In the genomic region with DNA sequence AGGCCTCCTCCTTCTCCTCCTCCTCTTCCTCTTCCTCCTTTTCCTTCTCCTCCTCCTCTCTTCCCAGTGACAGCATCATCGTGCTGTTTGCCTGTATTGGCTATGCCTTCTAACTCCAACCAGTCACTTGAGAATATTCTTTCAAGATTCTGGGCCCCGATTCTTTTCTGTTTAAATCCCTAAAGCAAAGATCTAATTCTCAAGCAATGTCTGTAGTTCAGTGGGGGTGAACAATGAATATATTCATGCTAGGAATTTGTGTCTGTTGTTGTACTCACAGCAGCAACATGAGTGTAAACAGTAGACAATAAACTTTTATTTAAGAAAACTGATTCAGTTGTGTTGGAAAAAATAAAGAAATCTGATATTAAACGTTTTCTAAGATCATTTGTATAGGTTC, we compare ENCODE assay signal across 21 cellular contexts. TPM values are rescaled to one million over a fixed set of nuclear protein-coding genes. Genes with fewer than 3 reads are reported as not detected.
A peak's percentile ranks its signal among the peaks of the same experiment; 100 is the strongest.
DNase-seq lines count a peak whose midpoint lies in the region; ATAC-seq, FAIRE-seq and TF ChIP-seq lines count a peak whose summit lies in the region.
"Had no signal": no experiment of that assay in that cellular context is flagged by ENCODE, and none has a peak within 500 bp of the region (broad histone marks: within the 10 kb centered on the region; RNA-seq: fewer than 3 reads in every experiment).

No MANE protein-coding gene starts in this region.

- no peaks in the 10 kb centered on the region for H3K27me3 ChIP-seq in K562 (ENCODE audit: control insufficient read depth in 2 of 2, insufficient read depth in 2 of 2, low read length in 2 of 2)
- no peaks in the 10 kb centered on the region for H3K27me3 ChIP-seq in H9 (ENCODE audit: insufficient read depth, low read length)
- H3K27me3 ChIP-seq in A673 (replicated peaks; ENCODE audit: insufficient read depth, low read depth, low read length, poor library complexity) = no peaks in the 10 kb centered on the region
- H3K27me3 ChIP-seq in vagina = no peaks in the 10 kb centered on the region
- H3K27me3 ChIP-seq: heart left ventricle had no signal

- H3K9me3 ChIP-seq in K562 (replicated peaks; ENCODE audit: control insufficient read depth, insufficient read depth, low read depth, low read length) (no peaks in the 10 kb centered on the region), H9 (ENCODE audit: control insufficient read depth, low read depth, low read length) (no peaks in the 10 kb centered on the region), A673 (ENCODE audit: low read depth, low read length, poor library complexity, severe bottlenecking) (no peaks in the 10 kb centered on the region), vagina (no peaks in the 10 kb centered on the region)
- H3K9me3 ChIP-seq: heart left ventricle, thoracic aorta had no signal

- no peak overlapping the region for H3K56ac ChIP-seq in H9 (ENCODE audit: insufficient read length, low read depth, low read length)

- no peaks in the 10 kb centered on the region for H3K27me3 Mint-ChIP-seq in stimulated activated naive CD8-positive, alpha-beta T cell treated with anti-CD3 and anti-CD28 coated beads, Interleukin-15, Interleukin-2, amounts not matched to agents 100 ng/mL and 50 ng/mL, for 24 hours
- H3K27me3 Mint-ChIP-seq in stimulated activated naive CD8-positive, alpha-beta T cell treated with anti-CD3 and anti-CD28 coated beads, Interleukin-15, amount 100 ng/mL, for 72 hours = no peaks in the 10 kb centered on the region
- H3K27me3 Mint-ChIP-seq in naive thymus-derived CD8-positive, alpha-beta T cell = no peaks in the 10 kb centered on the region
- no peaks in the 10 kb centered on the region for H3K27me3 Mint-ChIP-seq in type B pancreatic cell
- no peaks in the 10 kb centered on the region for H3K27me3 Mint-ChIP-seq in H9 (ENCODE audit: low read depth)
- H3K27me3 Mint-ChIP-seq: CD4-positive, alpha-beta memory T cell had no signal

- H3K4me1 ChIP-seq in K562 (replicated peaks in 1 of 2; ENCODE audit: control insufficient read depth in 2 of 2, insufficient read depth in 2 of 2, low read length in 2 of 2) (no peaks in the 10 kb centered on the region; a peak in 1 of 5 replicates), H9 (ENCODE audit: insufficient read depth, low read length) (no peaks in the 10 kb centered on the region), A673 (ENCODE audit: insufficient read depth, low read length, poor library complexity, severe bottlenecking) (no peaks in the 10 kb centered on the region), vagina (no peaks in the 10 kb centered on the region)

- 49% methylated on average over 3 of the region's 3 CpGs for WGBS in K562 (ENCODE audit: insufficient coverage, low coverage, missing lambda C conversion rate)
- WGBS in H9 (ENCODE audit: extremely low coverage, insufficient read length, low lambda C conversion rate) = no CpG with 5 or more reads among the region's 3 CpGs

- H2BK15ac ChIP-seq in H9 (ENCODE audit: low read depth, low read length) = no peak overlapping the region

- no peak overlapping the region for H2BK120ac ChIP-seq in H9 (ENCODE audit: low read depth, low read length, poor library complexity, severe bottlenecking)

- no peak overlapping the region for H3K4me3 Mint-ChIP-seq in stimulated activated naive CD8-positive, alpha-beta T cell treated with anti-CD3 and anti-CD28 coated beads, Interleukin-15, Interleukin-2, amounts not matched to agents 100 ng/mL and 50 ng/mL, for 24 hours
- no peak overlapping the region for H3K4me3 Mint-ChIP-seq in stimulated activated naive CD8-positive, alpha-beta T cell treated with anti-CD3 and anti-CD28 coated beads, Interleukin-15, amount 100 ng/mL, for 72 hours
- H3K4me3 Mint-ChIP-seq in naive thymus-derived CD8-positive, alpha-beta T cell = no peak overlapping the region
- H3K4me3 Mint-ChIP-seq in type B pancreatic cell (no peak overlapping the region), H9 (no peak overlapping the region)
- H3K4me3 Mint-ChIP-seq: CD4-positive, alpha-beta memory T cell; dendritic cell treated with granulocyte-macrophage colony-stimulating factor and Interleukin-4, amounts not matched to agents 40 ng/mL and 50 ng/mL, for 4 days had no signal

- no peak overlapping the region for H2AFZ ChIP-seq in K562 (ENCODE audit: low read depth, low read length)
- no peak overlapping the region for H2AFZ ChIP-seq in H9 (ENCODE audit: low read length)

- H3K23ac ChIP-seq in H9 (ENCODE audit: insufficient read length, low read depth, low read length) = no peak overlapping the region

- no peak overlapping the region for H3K27ac ChIP-seq in K562 (ENCODE audit: extremely low read depth, low read depth, low read length)
- no peak overlapping the region for H3K27ac ChIP-seq in H9 (ENCODE audit: insufficient read length, low read depth, low read length)
- no peak overlapping the region for H3K27ac ChIP-seq in A673 (ENCODE audit: low read depth, low read length, poor library complexity, severe bottlenecking)
- H3K27ac ChIP-seq in vagina = no peak overlapping the region
- H3K27ac ChIP-seq: heart left ventricle, KMS-11, SK-N-MC, thoracic aorta had no signal

- TF ChIP-seq CTCF in K562 (IDR thresholded peaks at IDR 0.05 in 2 of 3, conservative IDR thresholded peaks at IDR 0.05 in 1 of 3; ENCODE audit: insufficient read depth in 2 of 3, low read depth in 1 of 3, low read length in 3 of 3) = no peak
- no peak for TF ChIP-seq CTCF in type B pancreatic cell (conservative IDR thresholded peaks at IDR 0.05)
- TF ChIP-seq CTCF in H9 (conservative IDR thresholded peaks at IDR 0.05) = no peak
- no peak for TF ChIP-seq CTCF in A673 (conservative IDR thresholded peaks at IDR 0.05; ENCODE audit: low read depth, low read length)
- TF ChIP-seq CTCF in vagina (IDR thresholded peaks at IDR 0.05) = no peak

- no peaks in the 10 kb centered on the region for H3K9me1 ChIP-seq in K562 (ENCODE audit: control insufficient read depth, insufficient read depth, low read length)

- H3K9me3 Mint-ChIP-seq in stimulated activated naive CD8-positive, alpha-beta T cell treated with anti-CD3 and anti-CD28 coated beads, Interleukin-15, Interleukin-2, amounts not matched to agents 100 ng/mL and 50 ng/mL, for 24 hours = no peaks in the 10 kb centered on the region
- H3K9me3 Mint-ChIP-seq in stimulated activated naive CD8-positive, alpha-beta T cell treated with anti-CD3 and anti-CD28 coated beads, Interleukin-15, amount 100 ng/mL, for 72 hours = no peaks in the 10 kb centered on the region
- H3K9me3 Mint-ChIP-seq in naive thymus-derived CD8-positive, alpha-beta T cell = no peaks in the 10 kb centered on the region
- no peaks in the 10 kb centered on the region for H3K9me3 Mint-ChIP-seq in type B pancreatic cell
- no peaks in the 10 kb centered on the region for H3K9me3 Mint-ChIP-seq in H9
- H3K9me3 Mint-ChIP-seq: CD4-positive, alpha-beta memory T cell; dendritic cell treated with granulocyte-macrophage colony-stimulating factor and Interleukin-4, amounts not matched to agents 40 ng/mL and 50 ng/mL, for 4 days had no signal

- H3K14ac ChIP-seq in H9 (ENCODE audit: insufficient read depth, low read length) = no peak overlapping the region

- no peak overlapping the region for H3K18ac ChIP-seq in H9 (ENCODE audit: insufficient read length, low read depth, low read length)

- H3K36me3 Mint-ChIP-seq in stimulated activated naive CD8-positive, alpha-beta T cell treated with anti-CD3 and anti-CD28 coated beads, Interleukin-15, Interleukin-2, amounts not matched to agents 100 ng/mL and 50 ng/mL, for 24 hours (ENCODE audit: low read depth) = peaks cover 57% of the 10 kb centered on the region
- peaks cover 0 to 88% (median 15%) of the 10 kb centered on the region in 3 donors for H3K36me3 Mint-ChIP-seq in naive thymus-derived CD8-positive, alpha-beta T cell
- peaks cover 23% of the 10 kb centered on the region for H3K36me3 Mint-ChIP-seq in type B pancreatic cell
- H3K36me3 Mint-ChIP-seq in H9 (ENCODE audit: insufficient read depth in 1 of 3, low read depth in 3 of 3) = peaks cover 8 to 81% (median 51%) of the 10 kb centered on the region in 3 experiments; a peak in 6 of 7 replicates

- H3K79me1 ChIP-seq in H9 (ENCODE audit: insufficient read depth, low read depth, low read length, poor library complexity, severe bottlenecking) = no peaks in the 10 kb centered on the region

- DNase-seq in stimulated activated naive CD8-positive, alpha-beta T cell treated with anti-CD3 and anti-CD28 coated beads, Interleukin-15, amount 100 ng/mL, for 72 hours = no peak
- DNase-seq in K562 (ENCODE audit: extremely low read depth in 1 of 4, low spot score in 3 of 4) (no peak), type B pancreatic cell (ENCODE audit: extremely low spot score, unreplicated experiment) (no peak), H9 (no peak), A673 (ENCODE audit: low spot score) (no peak), vagina (ENCODE audit: extremely low spot score in 2 of 2) (no peak)
- no peak for DNase-seq in naive thymus-derived CD8-positive, alpha-beta T cell
- DNase-seq: activated CD4-positive, CD25-positive, alpha-beta regulatory T cell; CD4-positive, alpha-beta memory T cell; HCEC 1CT; heart left ventricle; NCI-H1694 treated with DMSO at 0.1 percent for 48 hours; NCI-H2171 treated with DMSO at 0.1 percent for 48 hours; NCI-H524 treated with DMSO at 0.1 percent for 48 hours had no signal

- H3T11ph ChIP-seq in H9 (ENCODE audit: low read length) = no peak overlapping the region

- H2BK5ac ChIP-seq in H9 (ENCODE audit: insufficient read length, low read length) = no peak overlapping the region

- H3K79me2 ChIP-seq in K562 (ENCODE audit: control insufficient read depth, insufficient read depth, low read length) = no peaks in the 10 kb centered on the region
- no peaks in the 10 kb centered on the region for H3K79me2 ChIP-seq in H9 (ENCODE audit: insufficient read depth, low read length)

- no peak overlapping the region for H4K5ac ChIP-seq in H9 (ENCODE audit: insufficient read length, low read depth, low read length)

- intact Hi-C loops in K562 (cut with micrococcal nuclease) = no loop called here
- intact Hi-C loops in A673 (cut with micrococcal nuclease; ENCODE audit: unreplicated experiment) = no loop called here
- intact Hi-C loops in vagina (cut with DNase I) = no loop called here

- POLR2A ChIA-PET in K562 (lab: Yijun Ruan, JAX) (no interaction called here), A673 (lab: Charles Lee; ENCODE audit: low non-redundant PET) (no interaction called here)
- POLR2A ChIA-PET in naive thymus-derived CD8-positive, alpha-beta T cell (lab: Charles Lee) = no interaction called here

- H3K27ac Mint-ChIP-seq in stimulated activated naive CD8-positive, alpha-beta T cell treated with anti-CD3 and anti-CD28 coated beads, Interleukin-15, Interleukin-2, amounts not matched to agents 100 ng/mL and 50 ng/mL, for 24 hours = peak overlapping the region; percentile 59
- no peak overlapping the region for H3K27ac Mint-ChIP-seq in stimulated activated naive CD8-positive, alpha-beta T cell treated with anti-CD3 and anti-CD28 coated beads, Interleukin-15, amount 100 ng/mL, for 72 hours
- peak overlapping the region in 9 of 10 donors; percentile 2 to 75 (median 44) for H3K27ac Mint-ChIP-seq in naive thymus-derived CD8-positive, alpha-beta T cell
- H3K27ac Mint-ChIP-seq in type B pancreatic cell (peak overlapping the region; percentile 5), H9 (peak overlapping the region in 1 of 3 experiments; percentile 64; a peak in 2 of 7 replicates)
- H3K27ac Mint-ChIP-seq: dendritic cell treated with granulocyte-macrophage colony-stimulating factor and Interleukin-4, amounts not matched to agents 40 ng/mL and 50 ng/mL, for 4 days had no signal

- no peak overlapping the region for H3K4me3 ChIP-seq in K562
- no peak overlapping the region for H3K4me3 ChIP-seq in A673 (ENCODE audit: low read depth, low read length, poor library complexity, severe bottlenecking)
- H3K4me3 ChIP-seq in vagina = no peak overlapping the region
- H3K4me3 ChIP-seq: heart left ventricle, SK-N-MC, thoracic aorta had no signal

- no peak for FAIRE-seq in K562 (lab: Jason Lieb, UNC)
- FAIRE-seq: bronchial epithelial cell, G401.6 had no signal

- H4K20me1 ChIP-seq in K562 (replicated peaks; ENCODE audit: control insufficient read depth, insufficient read depth, low read length) (no peaks in the 10 kb centered on the region), H9 (ENCODE audit: control insufficient read depth, insufficient read depth, insufficient read length) (no peaks in the 10 kb centered on the region)

- no peak overlapping the region for H2BK12ac ChIP-seq in H9 (ENCODE audit: insufficient read length, low read depth, low read length)

- no peak overlapping the region for H3K4ac ChIP-seq in H9 (ENCODE audit: low read depth, low read length)

- H4K91ac ChIP-seq in H9 (ENCODE audit: insufficient read length, low read depth, low read length) = no peak overlapping the region

- CTCF ChIA-PET in K562 (lab: Yijun Ruan, JAX; ENCODE audit: low intra/inter-chr PET ratio) = no interaction called here
- CTCF ChIA-PET in A673 (lab: Charles Lee) = no interaction called here

- BruUV-seq in K562 (replicated peaks; lab: Mats Ljungman, UMichigan) (TSS peak; percentile 18), A673 (replicated peaks; lab: Mats Ljungman, UMichigan) (no TSS peak)

- no peak overlapping the region for H2AK5ac ChIP-seq in H9 (ENCODE audit: insufficient read length, low read length)

- no peak for TF ChIP-seq RAD21 in K562 (CRISPR knock-in tag; conservative IDR thresholded peaks at IDR 0.05 in 1 of 2, IDR thresholded peaks at IDR 0.05 in 1 of 2)

- H3K9ac ChIP-seq in K562 (ENCODE audit: insufficient read depth in 1 of 2, low read depth in 2 of 2, low read length in 2 of 2) (no peak overlapping the region), H9 (ENCODE audit: extremely low read depth, insufficient read length, low read length) (no peak overlapping the region)
- H3K9ac ChIP-seq: KMS-11 had no signal

- no peak for TF ChIP-seq EP300 in K562 (IDR thresholded peaks at IDR 0.05; ENCODE audit: low read length)

- no peaks in the 10 kb centered on the region for H3K4me1 Mint-ChIP-seq in stimulated activated naive CD8-positive, alpha-beta T cell treated with anti-CD3 and anti-CD28 coated beads, Interleukin-15, Interleukin-2, amounts not matched to agents 100 ng/mL and 50 ng/mL, for 24 hours (ENCODE audit: low read depth)
- H3K4me1 Mint-ChIP-seq in stimulated activated naive CD8-positive, alpha-beta T cell treated with anti-CD3 and anti-CD28 coated beads, Interleukin-15, amount 100 ng/mL, for 72 hours = no peaks in the 10 kb centered on the region
- H3K4me1 Mint-ChIP-seq in naive thymus-derived CD8-positive, alpha-beta T cell = peaks cover 0 to 2% (median 0%) of the 10 kb centered on the region in 4 donors
- H3K4me1 Mint-ChIP-seq in type B pancreatic cell (ENCODE audit: unreplicated experiment) (no peaks in the 10 kb centered on the region), H9 (peaks cover 0 to 3% of the 10 kb centered on the region in 2 experiments; a peak in 2 of 4 replicates)
- H3K4me1 Mint-ChIP-seq: CD4-positive, alpha-beta memory T cell had no signal

- TF ChIP-seq POLR2A in K562 (conservative IDR thresholded peaks at IDR 0.05) (no peak; the same call in 1 of the 2 replicates), vagina (IDR thresholded peaks at IDR 0.05) (no peak)

- in situ Hi-C loops in K562 (cut with MboI) = no loop called here

- H3K4me2 ChIP-seq in K562 (ENCODE audit: insufficient read depth, low read length) (no peak overlapping the region), H9 (ENCODE audit: insufficient read depth, insufficient read length, low read length) (no peak overlapping the region)
- H3K4me2 ChIP-seq: KMS-11 had no signal

- no peak overlapping the region for H2BK20ac ChIP-seq in H9 (ENCODE audit: low read depth, low read length, poor library complexity, severe bottlenecking)

- H4K8ac ChIP-seq in H9 (replicated peaks; ENCODE audit: insufficient read length, low read depth, low read length) = no peak overlapping the region

- ATAC-seq in stimulated activated naive CD8-positive, alpha-beta T cell treated with anti-CD3 and anti-CD28 coated beads, Interleukin-15, amount 100 ng/mL, for 72 hours = no peak
- ATAC-seq in K562 = no peak
- no peak for ATAC-seq in naive thymus-derived CD8-positive, alpha-beta T cell
- ATAC-seq: heart left ventricle had no signal

- H3K23me2 ChIP-seq in H9 (ENCODE audit: insufficient read length, low read depth, low read length, poor library complexity, severe bottlenecking) = no peaks in the 10 kb centered on the region

- peaks cover 61% of the 10 kb centered on the region for H3K36me3 ChIP-seq in K562 (ENCODE audit: control insufficient read depth, insufficient read depth, low read length)
- peaks cover 61% of the 10 kb centered on the region for H3K36me3 ChIP-seq in A673 (ENCODE audit: insufficient read depth, low read length, poor library complexity, severe bottlenecking)
- peaks cover 0 to 56% of the 10 kb centered on the region in 2 donors for H3K36me3 ChIP-seq in vagina

RNA-seq across cellular contexts. Expression of a gene that starts 30.7 kb away (rescaled TPM):
- total RNA-seq in K562 (2011; cell fraction: chromatin; rRNA removed; ENCODE audit: low replicate concordance) = 38.3 and 69.0 TPM in 2 replicates
- 22.8 and 26.5 TPM in 2 replicates for total RNA-seq in K562 (2011; cell fraction: nucleolus; rRNA removed)
- total RNA-seq in K562 (2011; cell fraction: nucleoplasm; rRNA removed) = 43.3 and 79.2 TPM in 2 replicates
- total RNA-seq in K562 (2014; rRNA removed) = 81.8 and 87.7 TPM in 2 replicates
- total RNA-seq in K562 (2014; rRNA removed; fragmentation: Illumina TruSeq; extraction: Trizol) = 190 and 194 TPM in 2 replicates
- 200 and 201 TPM in 2 replicates for total RNA-seq in K562 (2015; rRNA removed; fragmentation: Illumina TruSeq; extraction: Trizol)
- total RNA-seq in K562 (2021) = 124 and 136 TPM in 2 replicates
- 149 and 186 TPM in 2 replicates for polyA plus RNA-seq in K562 (2011; rRNA removed)
- 97.7 and 125 TPM in 2 replicates for polyA plus RNA-seq in K562 (2011; cell fraction: cytosol; rRNA removed)
- polyA plus RNA-seq in K562 (2011; cell fraction: nucleus; rRNA removed) = 41.2 and 63.2 TPM in 2 replicates
- 121 and 139 TPM in 2 replicates for polyA plus RNA-seq in K562 (2012)
- polyA plus RNA-seq in K562 (2014; fragmentation: Illumina TruSeq; extraction: Trizol) = 137 and 155 TPM in 2 replicates
- 100 to 1,000 TPM; 400 to 422 TPM for polyA plus RNA-seq in K562 (2014; fragmentation: Nextera tagmentation; extraction: Ambion mirVana)
- 129 and 136 TPM in 2 replicates for polyA plus RNA-seq in K562 (2014; rRNA removed)
- 114 TPM in 2 replicates for polyA minus RNA-seq in K562 (2011; rRNA and poly(A)+ RNA removed)
- polyA minus RNA-seq in K562 (2011; cell fraction: cytosol; rRNA and poly(A)+ RNA removed) = 38.5 and 41.9 TPM in 2 replicates
- polyA minus RNA-seq in K562 (2011; cell fraction: nucleus; rRNA and poly(A)+ RNA removed) = 17.6 and 25.1 TPM in 2 replicates
- total RNA-seq in naive thymus-derived CD8-positive, alpha-beta T cell = 10 to 100 TPM; 50.7 to 55.7 TPM
- 10 to 100 TPM; 45.0 to 52.7 (median 49.5) TPM for polyA plus RNA-seq in naive thymus-derived CD8-positive, alpha-beta T cell
- 52.7 and 67.7 TPM in 2 replicates for total RNA-seq in type B pancreatic cell (ENCODE audit: low replicate concordance)
- total RNA-seq in H9 (2021) = 109 and 117 TPM in 2 replicates
- 133 and 137 TPM in 2 replicates for total RNA-seq in A673 (2021)
- 30.7 TPM for total RNA-seq in vagina

RNA-seq across cellular contexts. Expression of a gene that starts 31.0 kb away (rescaled TPM):
- 48.2 and 67.6 TPM in 2 replicates for total RNA-seq in K562 (2011; cell fraction: chromatin; rRNA removed; ENCODE audit: low replicate concordance)
- total RNA-seq in K562 (2011; cell fraction: nucleolus; rRNA removed) = 53.2 and 55.0 TPM in 2 replicates
- total RNA-seq in K562 (2011; cell fraction: nucleoplasm; rRNA removed) = 48.2 and 55.7 TPM in 2 replicates
- total RNA-seq in K562 (2014; rRNA removed) (156 and 190 TPM in 2 replicates), K562 (2014; rRNA removed; fragmentation: Illumina TruSeq; extraction: Trizol) (210 and 226 TPM in 2 replicates), K562 (2015; rRNA removed; fragmentation: Illumina TruSeq; extraction: Trizol) (200 and 203 TPM in 2 replicates), K562 (2021) (135 and 137 TPM in 2 replicates), type B pancreatic cell (ENCODE audit: low replicate concordance) (66.3 and 81.5 TPM in 2 replicates), H9 (2021) (154 and 159 TPM in 2 replicates), A673 (2021) (189 and 207 TPM in 2 replicates), vagina (30.4 TPM)
- polyA plus RNA-seq in K562 (2011; rRNA removed) (143 and 175 TPM in 2 replicates), K562 (2014; fragmentation: Illumina TruSeq; extraction: Trizol) (288 and 297 TPM in 2 replicates), K562 (2014; fragmentation: Nextera tagmentation; extraction: Ambion mirVana) (100 to 1,000 TPM; 153 to 223 TPM), K562 (2014; rRNA removed) (145 TPM in 2 replicates)
- 104 and 113 TPM in 2 replicates for polyA plus RNA-seq in K562 (2011; cell fraction: cytosol; rRNA removed)
- 79.4 and 79.9 TPM in 2 replicates for polyA plus RNA-seq in K562 (2011; cell fraction: nucleus; rRNA removed)
- polyA plus RNA-seq in K562 (2012) = 85.5 and 251 TPM in 2 replicates
- polyA minus RNA-seq in K562 (2011; rRNA and poly(A)+ RNA removed) = 353 and 458 TPM in 2 replicates
- polyA minus RNA-seq in K562 (2011; cell fraction: cytosol; rRNA and poly(A)+ RNA removed) = 111 and 180 TPM in 2 replicates
- 39.6 and 59.6 TPM in 2 replicates for polyA minus RNA-seq in K562 (2011; cell fraction: nucleus; rRNA and poly(A)+ RNA removed)
- 10 to 100 TPM; 42.3 to 42.9 TPM for total RNA-seq in naive thymus-derived CD8-positive, alpha-beta T cell
- polyA plus RNA-seq in naive thymus-derived CD8-positive, alpha-beta T cell = 10 to 100 TPM; 83.1 to 91.0 (median 83.6) TPM

RNA-seq across cellular contexts. Expression of a gene that starts 35.6 kb away (rescaled TPM):
- 23.6 and 39.3 TPM in 2 replicates for total RNA-seq in K562 (2011; cell fraction: chromatin; rRNA removed; ENCODE audit: low replicate concordance)
- 11.4 and 18.0 TPM in 2 replicates for total RNA-seq in K562 (2011; cell fraction: nucleolus; rRNA removed)
- total RNA-seq in K562 (2011; cell fraction: nucleoplasm; rRNA removed) = 19.7 and 27.5 TPM in 2 replicates
- 1.8 TPM in 2 replicates for total RNA-seq in K562 (2014; rRNA removed)
- total RNA-seq in K562 (2014; rRNA removed; fragmentation: Illumina TruSeq; extraction: Trizol) = 3.3 and 3.6 TPM in 2 replicates
- 3.1 and 6.2 TPM in 2 replicates for total RNA-seq in K562 (2015; rRNA removed; fragmentation: Illumina TruSeq; extraction: Trizol)
- total RNA-seq in K562 (2021) = 4.1 and 4.6 TPM in 2 replicates
- 9.7 and 10.2 TPM in 2 replicates for polyA plus RNA-seq in K562 (2011; rRNA removed)
- 3.3 and 8.2 TPM in 2 replicates for polyA plus RNA-seq in K562 (2011; cell fraction: cytosol; rRNA removed)
- polyA plus RNA-seq in K562 (2011; cell fraction: nucleus; rRNA removed) = 16.8 and 18.9 TPM in 2 replicates
- 2.8 and 4.3 TPM in 2 replicates for polyA plus RNA-seq in K562 (2012)
- 3.7 and 3.9 TPM in 2 replicates for polyA plus RNA-seq in K562 (2014; fragmentation: Illumina TruSeq; extraction: Trizol)
- polyA plus RNA-seq in K562 (2014; fragmentation: Nextera tagmentation; extraction: Ambion mirVana) = 1 to 10 TPM; 1.2 to 1.4 TPM
- polyA plus RNA-seq in K562 (2014; rRNA removed) = 4.0 and 4.9 TPM in 2 replicates
- polyA minus RNA-seq in K562 (2011; rRNA and poly(A)+ RNA removed) = 7.4 and 11.9 TPM in 2 replicates
- polyA minus RNA-seq in K562 (2011; cell fraction: cytosol; rRNA and poly(A)+ RNA removed) = 3.2 and 4.8 TPM in 2 replicates
- polyA minus RNA-seq in K562 (2011; cell fraction: nucleus; rRNA and poly(A)+ RNA removed) = 6.6 and 7.2 TPM in 2 replicates
- total RNA-seq in naive thymus-derived CD8-positive, alpha-beta T cell = 10 to 100 TPM; 14.0 to 15.6 TPM
- polyA plus RNA-seq in naive thymus-derived CD8-positive, alpha-beta T cell = 1 to 10 TPM; 1.9 to 4.2 (median 2.4) TPM
- 10.0 and 26.3 TPM in 2 replicates for total RNA-seq in type B pancreatic cell (ENCODE audit: low replicate concordance)
- 13.9 TPM in 2 replicates for total RNA-seq in H9 (2021)
- 17.2 and 22.8 TPM in 2 replicates for total RNA-seq in A673 (2021)
- 9.1 TPM for total RNA-seq in vagina

Comparison
In these comparisons a context has a peak if more than half of its experiments do, and no peak if none do; other contexts are left out.
1. H3K27ac Mint-ChIP-seq: peak in stimulated activated naive CD8-positive, alpha-beta T cell treated with anti-CD3 and anti-CD28 coated beads, Interleukin-15, Interleukin-2, amounts not matched to agents 100 ng/mL and 50 ng/mL, for 24 hours (single experiment), naive thymus-derived CD8-positive, alpha-beta T cell (9 of 10) and type B pancreatic cell (single experiment); none in stimulated activated naive CD8-positive, alpha-beta T cell treated with anti-CD3 and anti-CD28 coated beads, Interleukin-15, amount 100 ng/mL, for 72 hours (0 of 2).